In the genomic region with DNA sequence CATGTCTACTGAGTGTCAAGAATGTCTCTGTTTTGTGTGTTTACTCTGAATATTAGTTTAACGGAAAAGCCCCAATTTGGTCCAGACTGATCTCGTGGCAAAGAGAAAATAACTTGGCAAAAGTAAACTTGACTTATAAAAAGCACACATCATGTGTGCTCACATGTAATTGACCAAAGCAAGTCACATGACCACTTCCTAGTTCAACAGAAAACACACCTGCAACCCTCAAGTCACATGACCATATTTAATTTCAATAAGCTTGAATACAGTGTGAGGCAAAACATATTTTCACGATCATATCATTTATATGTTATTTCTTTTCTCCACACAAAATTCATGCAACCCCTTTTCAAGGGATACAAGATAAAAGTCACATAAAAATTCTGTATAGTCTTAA, we compare ENCODE assay signal across 14 cellular contexts.
A peak's percentile ranks its signal among the peaks of the same experiment; 100 is the strongest.
DNase-seq lines count a peak whose midpoint lies in the region; ATAC-seq, FAIRE-seq and TF ChIP-seq lines count a peak whose summit lies in the region.
"Had no signal": no experiment of that assay in that cellular context is flagged by ENCODE, and none has a peak within 500 bp of the region (broad histone marks: within the 10 kb centered on the region; RNA-seq: fewer than 3 reads in every experiment).

No MANE protein-coding gene starts in this region.

- no TSS peak for BruUV-seq in GM12878 (replicated peaks; lab: Mats Ljungman, UMichigan)

- H3K4me2 ChIP-seq in A549 (no peak overlapping the region), GM12878 (ENCODE audit: control insufficient read depth, insufficient read depth) (no peak overlapping the region)

- TF ChIP-seq EP300 in A549 (IDR thresholded peaks at IDR 0.05): no peak
- no peak for TF ChIP-seq EP300 in GM12878 (IDR thresholded peaks at IDR 0.05; ENCODE audit: borderline replicate concordance in 1 of 2, control insufficient read depth in 1 of 2, low read depth in 2 of 2, low read length in 2 of 2)

- H3K36me3 ChIP-seq in GM12878 (ENCODE audit: control insufficient read depth in 2 of 2, insufficient read depth in 2 of 2, low read length in 1 of 2): no peaks in the 10 kb centered on the region

- no peak overlapping the region for H3K27ac ChIP-seq in A549
- H3K27ac ChIP-seq in GM12878 (ENCODE audit: control insufficient read depth, insufficient read depth): no peak overlapping the region

- POLR2A ChIA-PET in A549 (lab: Yijun Ruan, JAX): no interaction called here
- POLR2A ChIA-PET in GM12878 (lab: Charles Lee): no interaction called here

- WGBS in A549 (ENCODE audit: missing lambda C conversion rate): 18% methylated on average over 3 of the region's 3 CpGs
- WGBS in GM12878 (ENCODE audit: insufficient coverage, insufficient replicate concordance, low lambda C conversion rate, missing lambda C conversion rate): 57% methylated on average over 3 of the region's 3 CpGs

- peaks cover 3% of the 10 kb centered on the region for H3K9me3 Mint-ChIP-seq in HFFc6
- H3K9me3 Mint-ChIP-seq: CD8-positive, alpha-beta T cell had no signal

- SMC1A ChIA-PET in GM12878 (lab: Charles Lee; ENCODE audit: uncharacterized antibody, unreplicated experiment): no interaction called here

- H3K9me3 ChIP-seq in A549: no peaks in the 10 kb centered on the region
- no peaks in the 10 kb centered on the region for H3K9me3 ChIP-seq in GM12878 (replicated peaks; ENCODE audit: control insufficient read depth, insufficient read depth, low read length)
- H3K9me3 ChIP-seq: Caco-2 had no signal

- no peak overlapping the region for H2AFZ ChIP-seq in GM12878 (ENCODE audit: control insufficient read depth, low read depth, low read length)

- FAIRE-seq in A549 (lab: Jason Lieb, UNC) (no peak), GM12878 (lab: Jason Lieb, UNC) (no peak), GM12892 (lab: Jason Lieb, UNC) (no peak)
- FAIRE-seq: H1 had no signal

- H3K9ac ChIP-seq in GM12878 (ENCODE audit: control insufficient read depth, insufficient read depth, low read length): no peak overlapping the region

- TF ChIP-seq RAD21 in A549 (conservative IDR thresholded peaks at IDR 0.05 in 1 of 2, IDR thresholded peaks at IDR 0.05 in 1 of 2) (no peak), GM12878 (IDR thresholded peaks at IDR 0.05; ENCODE audit: insufficient read depth, low read depth, low read length) (no peak)

- no peaks in the 10 kb centered on the region for H4K20me1 ChIP-seq in GM12878 (ENCODE audit: control insufficient read depth, insufficient read depth)

- H3K4me3 Mint-ChIP-seq in HFFc6: no peak overlapping the region
- H3K4me3 Mint-ChIP-seq: CD14-positive monocyte; CD8-positive, alpha-beta T cell had no signal

- DNase-seq in A549 (ENCODE audit: low read depth in 1 of 2, low spot score in 1 of 2): no peak
- no peak for DNase-seq in HFFc6
- peak; percentile 7 for DNase-seq in NAMALWA (ENCODE audit: low spot score)
- DNase-seq in GM12878 (ENCODE audit: low read depth, low spot score): no peak
- no peak for DNase-seq in GM12892 (ENCODE audit: insufficient read length)
- DNase-seq in AML-193 (lab: John Stamatoyannopoulos, UW): no peak
- DNase-seq: Caco-2; CD8-positive, alpha-beta T cell; DND-41; GDM1; KBM-7 had no signal

- TF ChIP-seq CTCF in A549 (IDR thresholded peaks at IDR 0.05) (no peak), HFFc6 (IDR thresholded peaks at IDR 0.05) (no peak), GM12878 (IDR thresholded peaks at IDR 0.05 in 2 of 3, conservative IDR thresholded peaks at IDR 0.05 in 1 of 3; ENCODE audit: control insufficient read depth in 2 of 3, extremely low read depth in 1 of 3, insufficient read depth in 1 of 3, low read depth in 3 of 3, low read length in 3 of 3) (no peak)

- TF ChIP-seq POLR2A in A549 (IDR thresholded peaks at IDR 0.05; ENCODE audit: low read length): no peak
- TF ChIP-seq POLR2A in GM12878 (IDR thresholded peaks at IDR 0.05; ENCODE audit: low read depth, low read length): no peak
- TF ChIP-seq POLR2A in GM12892 (IDR thresholded peaks at IDR 0.05; ENCODE audit: low read depth, low read length): no peak

- intact Hi-C loops in GM12878 (cut with micrococcal nuclease; ENCODE audit: unreplicated experiment): no loop called here

- no peaks in the 10 kb centered on the region for H3K27me3 Mint-ChIP-seq in HFFc6 (ENCODE audit: insufficient read depth)

- ATAC-seq in A549 (no peak), GM12878 (no peak), HG03097 (IDR thresholded peaks at IDR 0.05; ENCODE audit: low FRiP score, unreplicated experiment) (no peak)
- ATAC-seq: CD8-positive, alpha-beta T cell had no signal

- H3K4me1 ChIP-seq in A549: no peaks in the 10 kb centered on the region
- no peaks in the 10 kb centered on the region for H3K4me1 ChIP-seq in GM12878 (ENCODE audit: control insufficient read depth, insufficient read depth, low read length)
- H3K4me1 ChIP-seq: Caco-2 had no signal

- H3K27ac Mint-ChIP-seq in HFFc6: peak overlapping the region; percentile 21; the same call in 1 of the 2 replicates
- H3K27ac Mint-ChIP-seq: CD14-positive monocyte; CD8-positive, alpha-beta T cell had no signal

- H3K4me1 Mint-ChIP-seq in HFFc6 (ENCODE audit: low read depth): peaks cover 89% of the 10 kb centered on the region
- H3K4me1 Mint-ChIP-seq: CD14-positive monocyte had no signal

- no peak overlapping the region for H3K4me3 ChIP-seq in A549
- no peak overlapping the region for H3K4me3 ChIP-seq in GM12878

- CTCF ChIA-PET in A549 (lab: Yijun Ruan, JAX) (interaction anchor here (0.6 kb wide), 1 partner anchor 715 kb away, joined by 4 read pairs; no protein-coding TSS in a partner anchor), GM12878 (lab: Yijun Ruan, JAX) (no interaction called here)

- peaks cover 25% of the 10 kb centered on the region for H3K36me3 Mint-ChIP-seq in HFFc6 (ENCODE audit: low read depth)
- H3K36me3 Mint-ChIP-seq: CD14-positive monocyte; CD8-positive, alpha-beta T cell had no signal

- in situ Hi-C loops in GM12878 (cut with MboI): no loop called here

- H3K79me2 ChIP-seq in GM12878 (ENCODE audit: control insufficient read depth, insufficient read depth, low read length): no peaks in the 10 kb centered on the region

- RAD21 ChIA-PET in GM12878 (lab: Charles Lee; ENCODE audit: unreplicated experiment): no interaction called here

- H3K27me3 ChIP-seq in GM12878 (replicated peaks in 1 of 2; ENCODE audit: control insufficient read depth in 2 of 2, insufficient read depth in 2 of 2, low read length in 1 of 2): no peaks in the 10 kb centered on the region

TF ChIP-seq in A549, 52 proteins besides CTCF, POLR2A, EP300 and RAD21:
- TF ChIP-seq ZNF302 (CRISPR knock-in tag; IDR thresholded peaks at IDR 0.05) (no peak), CBX2 (IDR thresholded peaks at IDR 0.05; ENCODE audit: borderline replicate concordance, low read depth) (no peak)
- TF ChIP-seq, protein P1, sequence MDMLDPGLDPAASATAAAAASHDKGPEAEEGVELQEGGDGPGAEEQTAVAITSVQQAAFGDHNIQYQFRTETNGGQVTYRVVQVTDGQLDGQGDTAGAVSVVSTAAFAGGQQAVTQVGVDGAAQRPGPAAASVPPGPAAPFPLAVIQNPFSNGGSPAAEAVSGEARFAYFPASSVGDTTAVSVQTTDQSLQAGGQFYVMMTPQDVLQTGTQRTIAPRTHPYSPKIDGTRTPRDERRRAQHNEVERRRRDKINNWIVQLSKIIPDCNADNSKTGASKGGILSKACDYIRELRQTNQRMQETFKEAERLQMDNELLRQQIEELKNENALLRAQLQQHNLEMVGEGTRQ (IDR thresholded peaks at IDR 0.05): peak; percentile 59

TF ChIP-seq in GM12878, 131 proteins besides CTCF, POLR2A, EP300 and RAD21:
- TF ChIP-seq PAX8 (IDR thresholded peaks at IDR 0.05) (no peak), RAD51 (IDR thresholded peaks at IDR 0.05) (peak; percentile 45; the same call in 1 of the 2 replicates)
- TF ChIP-seq, protein P2, sequence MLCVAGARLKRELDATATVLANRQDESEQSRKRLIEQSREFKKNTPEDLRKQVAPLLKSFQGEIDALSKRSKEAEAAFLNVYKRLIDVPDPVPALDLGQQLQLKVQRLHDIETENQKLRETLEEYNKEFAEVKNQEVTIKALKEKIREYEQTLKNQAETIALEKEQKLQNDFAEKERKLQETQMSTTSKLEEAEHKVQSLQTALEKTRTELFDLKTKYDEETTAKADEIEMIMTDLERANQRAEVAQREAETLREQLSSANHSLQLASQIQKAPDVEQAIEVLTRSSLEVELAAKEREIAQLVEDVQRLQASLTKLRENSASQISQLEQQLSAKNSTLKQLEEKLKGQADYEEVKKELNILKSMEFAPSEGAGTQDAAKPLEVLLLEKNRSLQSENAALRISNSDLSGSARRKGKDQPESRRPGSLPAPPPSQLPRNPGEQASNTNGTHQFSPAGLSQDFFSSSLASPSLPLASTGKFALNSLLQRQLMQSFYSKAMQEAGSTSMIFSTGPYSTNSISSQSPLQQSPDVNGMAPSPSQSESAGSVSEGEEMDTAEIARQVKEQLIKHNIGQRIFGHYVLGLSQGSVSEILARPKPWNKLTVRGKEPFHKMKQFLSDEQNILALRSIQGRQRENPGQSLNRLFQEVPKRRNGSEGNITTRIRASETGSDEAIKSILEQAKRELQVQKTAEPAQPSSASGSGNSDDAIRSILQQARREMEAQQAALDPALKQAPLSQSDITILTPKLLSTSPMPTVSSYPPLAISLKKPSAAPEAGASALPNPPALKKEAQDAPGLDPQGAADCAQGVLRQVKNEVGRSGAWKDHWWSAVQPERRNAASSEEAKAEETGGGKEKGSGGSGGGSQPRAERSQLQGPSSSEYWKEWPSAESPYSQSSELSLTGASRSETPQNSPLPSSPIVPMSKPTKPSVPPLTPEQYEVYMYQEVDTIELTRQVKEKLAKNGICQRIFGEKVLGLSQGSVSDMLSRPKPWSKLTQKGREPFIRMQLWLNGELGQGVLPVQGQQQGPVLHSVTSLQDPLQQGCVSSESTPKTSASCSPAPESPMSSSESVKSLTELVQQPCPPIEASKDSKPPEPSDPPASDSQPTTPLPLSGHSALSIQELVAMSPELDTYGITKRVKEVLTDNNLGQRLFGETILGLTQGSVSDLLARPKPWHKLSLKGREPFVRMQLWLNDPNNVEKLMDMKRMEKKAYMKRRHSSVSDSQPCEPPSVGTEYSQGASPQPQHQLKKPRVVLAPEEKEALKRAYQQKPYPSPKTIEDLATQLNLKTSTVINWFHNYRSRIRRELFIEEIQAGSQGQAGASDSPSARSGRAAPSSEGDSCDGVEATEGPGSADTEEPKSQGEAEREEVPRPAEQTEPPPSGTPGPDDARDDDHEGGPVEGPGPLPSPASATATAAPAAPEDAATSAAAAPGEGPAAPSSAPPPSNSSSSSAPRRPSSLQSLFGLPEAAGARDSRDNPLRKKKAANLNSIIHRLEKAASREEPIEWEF (IDR thresholded peaks at IDR 0.05; ENCODE audit: insufficient replicate concordance, low read depth, low read length): no peak
